ENCODE assay signal across 1 cellular context in the genomic region with DNA sequence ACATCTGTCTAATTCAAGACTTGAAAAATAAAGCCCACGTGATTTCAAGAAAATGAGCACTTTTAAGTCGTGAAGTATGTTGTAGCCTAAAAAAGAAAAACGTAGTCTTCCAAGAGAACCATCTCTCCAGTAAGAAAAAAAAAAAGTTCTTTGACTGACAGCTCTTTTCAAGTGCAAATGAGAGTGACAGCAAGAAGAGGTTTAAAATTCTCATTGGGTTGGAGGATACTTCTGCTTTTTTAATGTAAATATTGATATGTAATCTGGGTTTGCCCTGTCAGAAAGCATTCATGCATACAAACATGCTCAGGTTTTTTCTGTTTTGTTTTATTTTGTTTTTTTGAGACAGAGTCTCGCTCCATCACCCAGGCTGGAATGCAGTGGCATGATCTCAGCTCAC.
TF ChIP-seq lines count a peak whose summit lies in the region.

No MANE protein-coding gene starts in this region.

TF ChIP-seq in HEK293T, 16 proteins besides CTCF, POLR2A, EP300 and RAD21:
- TF ChIP-seq NFRKB (IDR thresholded peaks at IDR 0.05) = no peak
- TF ChIP-seq, protein P1, sequence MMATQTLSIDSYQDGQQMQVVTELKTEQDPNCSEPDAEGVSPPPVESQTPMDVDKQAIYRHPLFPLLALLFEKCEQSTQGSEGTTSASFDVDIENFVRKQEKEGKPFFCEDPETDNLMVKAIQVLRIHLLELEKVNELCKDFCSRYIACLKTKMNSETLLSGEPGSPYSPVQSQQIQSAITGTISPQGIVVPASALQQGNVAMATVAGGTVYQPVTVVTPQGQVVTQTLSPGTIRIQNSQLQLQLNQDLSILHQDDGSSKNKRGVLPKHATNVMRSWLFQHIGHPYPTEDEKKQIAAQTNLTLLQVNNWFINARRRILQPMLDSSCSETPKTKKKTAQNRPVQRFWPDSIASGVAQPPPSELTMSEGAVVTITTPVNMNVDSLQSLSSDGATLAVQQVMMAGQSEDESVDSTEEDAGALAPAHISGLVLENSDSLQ (IDR thresholded peaks at IDR 0.05) = 0 out of 2 replicates have a peak, but pooled peaks have one; percentile 40
